In genomic region chr7:112897839-112898431, GRCh38 we compare ENCODE assay signal across 2 cellular contexts.
TF ChIP-seq lines count a peak whose summit lies in the region.

No MANE protein-coding gene starts in this region.

TF ChIP-seq in IMR-90, 13 proteins besides CTCF, POLR2A, EP300 and RAD21:
- TF ChIP-seq, protein P1, sequence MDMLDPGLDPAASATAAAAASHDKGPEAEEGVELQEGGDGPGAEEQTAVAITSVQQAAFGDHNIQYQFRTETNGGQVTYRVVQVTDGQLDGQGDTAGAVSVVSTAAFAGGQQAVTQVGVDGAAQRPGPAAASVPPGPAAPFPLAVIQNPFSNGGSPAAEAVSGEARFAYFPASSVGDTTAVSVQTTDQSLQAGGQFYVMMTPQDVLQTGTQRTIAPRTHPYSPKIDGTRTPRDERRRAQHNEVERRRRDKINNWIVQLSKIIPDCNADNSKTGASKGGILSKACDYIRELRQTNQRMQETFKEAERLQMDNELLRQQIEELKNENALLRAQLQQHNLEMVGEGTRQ (IDR thresholded peaks at IDR 0.05; ENCODE audit: low read depth, low read length) = no peak
- TF ChIP-seq MXI1 (IDR thresholded peaks at IDR 0.05; ENCODE audit: borderline replicate concordance, low read depth, low read length) (no peak), BHLHE40 (IDR thresholded peaks at IDR 0.05; ENCODE audit: low read depth, low read length) (no peak), NFE2L2 (IDR thresholded peaks at IDR 0.05; ENCODE audit: low read depth, low read length) (no peak), MAFK (IDR thresholded peaks at IDR 0.05; ENCODE audit: low read depth, low read length) (no peak), FOS (IDR thresholded peaks at IDR 0.05; ENCODE audit: low read depth, low read length) (no peak), CHD1 (IDR thresholded peaks at IDR 0.05; ENCODE audit: low read depth, low read length) (no peak), RCOR1 (IDR thresholded peaks at IDR 0.05; ENCODE audit: insufficient replicate concordance, low read length) (no peak), SMC3 (IDR thresholded peaks at IDR 0.05; ENCODE audit: low read depth, low read length) (no peak)

TF ChIP-seq in HepG2, 621 proteins besides CTCF, POLR2A, EP300 and RAD21 (continues in another document):
- no peak for TF ChIP-seq HNRNPK (IDR thresholded peaks at IDR 0.05; ENCODE audit: low read depth, low read length, poor library complexity, severe bottlenecking)
- TF ChIP-seq JARID2 (CRISPR knock-in tag; IDR thresholded peaks at IDR 0.05; ENCODE audit: insufficient replicate concordance) = no peak
- no peak for TF ChIP-seq ZNF639 (CRISPR knock-in tag; conservative IDR thresholded peaks at IDR 0.05)
- no peak for TF ChIP-seq ZNF563 (CRISPR knock-in tag; IDR thresholded peaks at IDR 0.05)
- 0 out of 2 replicates have a peak, but pooled peaks have one; percentile 39 for TF ChIP-seq THAP9 (CRISPR knock-in tag; IDR thresholded peaks at IDR 0.05; ENCODE audit: borderline replicate concordance)
- no peak for TF ChIP-seq LCORL (IDR thresholded peaks at IDR 0.05)
- TF ChIP-seq LCORL (CRISPR knock-in tag; IDR thresholded peaks at IDR 0.05) = no peak
- TF ChIP-seq, protein P2, sequence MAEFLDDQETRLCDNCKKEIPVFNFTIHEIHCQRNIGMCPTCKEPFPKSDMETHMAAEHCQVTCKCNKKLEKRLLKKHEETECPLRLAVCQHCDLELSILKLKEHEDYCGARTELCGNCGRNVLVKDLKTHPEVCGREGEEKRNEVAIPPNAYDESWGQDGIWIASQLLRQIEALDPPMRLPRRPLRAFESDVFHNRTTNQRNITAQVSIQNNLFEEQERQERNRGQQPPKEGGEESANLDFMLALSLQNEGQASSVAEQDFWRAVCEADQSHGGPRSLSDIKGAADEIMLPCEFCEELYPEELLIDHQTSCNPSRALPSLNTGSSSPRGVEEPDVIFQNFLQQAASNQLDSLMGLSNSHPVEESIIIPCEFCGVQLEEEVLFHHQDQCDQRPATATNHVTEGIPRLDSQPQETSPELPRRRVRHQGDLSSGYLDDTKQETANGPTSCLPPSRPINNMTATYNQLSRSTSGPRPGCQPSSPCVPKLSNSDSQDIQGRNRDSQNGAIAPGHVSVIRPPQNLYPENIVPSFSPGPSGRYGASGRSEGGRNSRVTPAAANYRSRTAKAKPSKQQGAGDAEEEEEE (CRISPR knock-in tag; IDR thresholded peaks at IDR 0.05; ENCODE audit: borderline replicate concordance) = 0 out of 2 replicates have a peak, but pooled peaks have one; percentile 37
- TF ChIP-seq ZSCAN12 (CRISPR knock-in tag; IDR thresholded peaks at IDR 0.05) = no peak
- TF ChIP-seq ZNF687 (CRISPR knock-in tag; IDR thresholded peaks at IDR 0.05) = peak; percentile 38
- TF ChIP-seq ARID2 (CRISPR knock-in tag; IDR thresholded peaks at IDR 0.05; ENCODE audit: borderline replicate concordance) = no peak
- TF ChIP-seq SP2 (CRISPR knock-in tag; IDR thresholded peaks at IDR 0.05) = no peak
- no peak for TF ChIP-seq ZMYM3 (CRISPR knock-in tag; IDR thresholded peaks at IDR 0.05)
- TF ChIP-seq HOXA3 (CRISPR knock-in tag; IDR thresholded peaks at IDR 0.05) = 0 out of 2 replicates have a peak, but pooled peaks have one; percentile 9
- TF ChIP-seq ETV5 (CRISPR knock-in tag; IDR thresholded peaks at IDR 0.05; ENCODE audit: borderline replicate concordance) = no peak
- peak; percentile 29 for TF ChIP-seq ZNF501 (CRISPR knock-in tag; IDR thresholded peaks at IDR 0.05)
- no peak for TF ChIP-seq RFXANK (CRISPR knock-in tag; IDR thresholded peaks at IDR 0.05)
- TF ChIP-seq HNF4A (CRISPR knock-in tag; IDR thresholded peaks at IDR 0.05) = peak; percentile 84
- no peak for TF ChIP-seq SRF (IDR thresholded peaks at IDR 0.05; ENCODE audit: low read depth, low read length)
- TF ChIP-seq TFE3 (CRISPR knock-in tag; IDR thresholded peaks at IDR 0.05) = no peak
- TF ChIP-seq IKZF1 (IDR thresholded peaks at IDR 0.05) = no peak
- TF ChIP-seq AHR (CRISPR knock-in tag; IDR thresholded peaks at IDR 0.05) = 0 out of 2 replicates have a peak, but pooled peaks have one; percentile 21
- no peak for TF ChIP-seq CREM (IDR thresholded peaks at IDR 0.05)
- TF ChIP-seq CREM (CRISPR knock-in tag; IDR thresholded peaks at IDR 0.05) = no peak
- no peak for TF ChIP-seq ZC3H4 (CRISPR knock-in tag; IDR thresholded peaks at IDR 0.05; ENCODE audit: borderline replicate concordance)
- no peak for TF ChIP-seq NR2F1 (CRISPR knock-in tag; IDR thresholded peaks at IDR 0.05)
- no peak for TF ChIP-seq TEAD2 (CRISPR knock-in tag; IDR thresholded peaks at IDR 0.05)
- TF ChIP-seq ZNF724P (CRISPR knock-in tag; IDR thresholded peaks at IDR 0.05; ENCODE audit: borderline replicate concordance) = no peak
- TF ChIP-seq SRSF9 (IDR thresholded peaks at IDR 0.05; ENCODE audit: borderline replicate concordance, insufficient read depth, low read depth, low read length, poor library complexity, severe bottlenecking) = no peak
- peak; percentile 37; the same call in 1 of the 2 replicates for TF ChIP-seq RXRB (CRISPR knock-in tag; IDR thresholded peaks at IDR 0.05; ENCODE audit: borderline replicate concordance)
- no peak for TF ChIP-seq ZNF33A (CRISPR knock-in tag; IDR thresholded peaks at IDR 0.05; ENCODE audit: borderline replicate concordance)
- TF ChIP-seq SRSF4 (IDR thresholded peaks at IDR 0.05; ENCODE audit: low read depth, low read length, poor library complexity, severe bottlenecking) = no peak
- TF ChIP-seq ZNF343 (CRISPR knock-in tag; IDR thresholded peaks at IDR 0.05) = no peak
- TF ChIP-seq ZNF292 (CRISPR knock-in tag; IDR thresholded peaks at IDR 0.05; ENCODE audit: borderline replicate concordance, low read depth) = peak; percentile 23; the same call in 1 of the 2 replicates
- TF ChIP-seq NFE2L1 (CRISPR knock-in tag; IDR thresholded peaks at IDR 0.05; ENCODE audit: borderline replicate concordance) = no peak
- no peak for TF ChIP-seq CAMTA2 (CRISPR knock-in tag; IDR thresholded peaks at IDR 0.05; ENCODE audit: borderline replicate concordance)
- peak; percentile 45; the same call in 1 of the 2 replicates for TF ChIP-seq EHMT2 (IDR thresholded peaks at IDR 0.05; ENCODE audit: borderline replicate concordance, low read depth, low read length)
- TF ChIP-seq AGO1 (IDR thresholded peaks at IDR 0.05; ENCODE audit: low read depth, low read length, poor library complexity, severe bottlenecking) = no peak
- no peak for TF ChIP-seq KLF11 (CRISPR knock-in tag; IDR thresholded peaks at IDR 0.05)
- no peak for TF ChIP-seq ZNF598 (CRISPR knock-in tag; IDR thresholded peaks at IDR 0.05; ENCODE audit: borderline replicate concordance)
- TF ChIP-seq ZNF205 (CRISPR knock-in tag; IDR thresholded peaks at IDR 0.05) = 0 out of 2 replicates have a peak, but pooled peaks have one; percentile 4
- no peak for TF ChIP-seq ZNF747 (CRISPR knock-in tag; IDR thresholded peaks at IDR 0.05; ENCODE audit: borderline replicate concordance)
- TF ChIP-seq, protein P3, sequence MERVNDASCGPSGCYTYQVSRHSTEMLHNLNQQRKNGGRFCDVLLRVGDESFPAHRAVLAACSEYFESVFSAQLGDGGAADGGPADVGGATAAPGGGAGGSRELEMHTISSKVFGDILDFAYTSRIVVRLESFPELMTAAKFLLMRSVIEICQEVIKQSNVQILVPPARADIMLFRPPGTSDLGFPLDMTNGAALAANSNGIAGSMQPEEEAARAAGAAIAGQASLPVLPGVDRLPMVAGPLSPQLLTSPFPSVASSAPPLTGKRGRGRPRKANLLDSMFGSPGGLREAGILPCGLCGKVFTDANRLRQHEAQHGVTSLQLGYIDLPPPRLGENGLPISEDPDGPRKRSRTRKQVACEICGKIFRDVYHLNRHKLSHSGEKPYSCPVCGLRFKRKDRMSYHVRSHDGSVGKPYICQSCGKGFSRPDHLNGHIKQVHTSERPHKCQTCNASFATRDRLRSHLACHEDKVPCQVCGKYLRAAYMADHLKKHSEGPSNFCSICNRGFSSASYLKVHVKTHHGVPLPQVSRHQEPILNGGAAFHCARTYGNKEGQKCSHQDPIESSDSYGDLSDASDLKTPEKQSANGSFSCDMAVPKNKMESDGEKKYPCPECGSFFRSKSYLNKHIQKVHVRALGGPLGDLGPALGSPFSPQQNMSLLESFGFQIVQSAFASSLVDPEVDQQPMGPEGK (CRISPR knock-in tag; IDR thresholded peaks at IDR 0.05) = peak; percentile 23; the same call in 1 of the 2 replicates
- no peak for TF ChIP-seq ZNF326 (CRISPR knock-in tag; IDR thresholded peaks at IDR 0.05; ENCODE audit: borderline replicate concordance)
- TF ChIP-seq ZC3H13 (CRISPR knock-in tag; IDR thresholded peaks at IDR 0.05) = no peak
- TF ChIP-seq ZNF644 (CRISPR knock-in tag; IDR thresholded peaks at IDR 0.05; ENCODE audit: low read depth) = peak; percentile 73
- TF ChIP-seq KDM2A (CRISPR knock-in tag; IDR thresholded peaks at IDR 0.05; ENCODE audit: borderline replicate concordance, low read depth) = no peak
- TF ChIP-seq, protein P4, sequence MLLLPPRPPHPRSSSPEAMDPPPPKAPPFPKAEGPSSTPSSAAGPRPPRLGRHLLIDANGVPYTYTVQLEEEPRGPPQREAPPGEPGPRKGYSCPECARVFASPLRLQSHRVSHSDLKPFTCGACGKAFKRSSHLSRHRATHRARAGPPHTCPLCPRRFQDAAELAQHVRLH (CRISPR knock-in tag; IDR thresholded peaks at IDR 0.05; ENCODE audit: borderline replicate concordance, low read depth) = 0 out of 2 replicates have a peak, but pooled peaks have one; percentile 19
